In genomic region chr3:72733676-72734075, GRCh38 we compare ENCODE assay signal across 8 cellular contexts.
"Had no signal": no experiment of that assay in that cellular context is flagged by ENCODE, and none has a peak within 500 bp of the region (broad histone marks: within the 10 kb centered on the region; RNA-seq: fewer than 3 reads in every experiment).

No MANE protein-coding gene starts in this region.

- DNase-seq: GDM1, GF-D8 had no signal

- FAIRE-seq: G401.6, GM12878, GM12891, GM12892, GM18507, GM19239 had no signal

- H3K4me3 ChIP-seq: GM12878 had no signal

- ATAC-seq: GM12878 had no signal
